ENCODE assay signal across 20 cellular contexts in genomic region chr2:200622106-200622505, GRCh38. TPM values are rescaled to one million over a fixed set of nuclear protein-coding genes. Genes with fewer than 3 reads are reported as not detected.
"Had no signal": no experiment of that assay in that cellular context is flagged by ENCODE, and none has a peak within 500 bp of the region (broad histone marks: within the 10 kb centered on the region; RNA-seq: fewer than 3 reads in every experiment).

No MANE protein-coding gene starts in this region.

- H3K27ac ChIP-seq: RWPE1 had no signal

- DNase-seq: Karpas-422, KG1, MM.1S, NCI-H1092 treated with DMSO at 0.1 percent for 48 hours, NCI-H1436, NCI-H187, NCI-H2029, NCI-H2081 treated with DMSO at 0.1 percent for 48 hours, NCI-H2171, NCI-H226, NCI-H446, NCI-H510A, NCI-H524 treated with DMSO at 0.1 percent for 48 hours, NCI-H69, NCI-H774, SHP77 had no signal

- ATAC-seq: Panc1, SK-N-SH treated with all-trans-retinoic acid at 6 μM for 48 hours had no signal

RNA-seq across cellular contexts. Expression of gene AOX1, which starts 36.3 kb away (rescaled TPM):
- total RNA-seq: HT-29 had no signal
